1 cellular context compared by ENCODE assay signal in genomic region chr19:18662972-18663732, GRCh38.
TF ChIP-seq lines count a peak whose summit lies in the region.

No MANE protein-coding gene starts in this region.

TF ChIP-seq in GM12891, 5 proteins besides CTCF, POLR2A, EP300 and RAD21:
- no peak for TF ChIP-seq POU2F2 (IDR thresholded peaks at IDR 0.05; ENCODE audit: low read depth, low read length)
- no peak for TF ChIP-seq TAF1 (IDR thresholded peaks at IDR 0.05; ENCODE audit: low read depth, low read length)
- no peak for TF ChIP-seq SPI1 (IDR thresholded peaks at IDR 0.05; ENCODE audit: low read depth, low read length)
- no peak for TF ChIP-seq POLR2AphosphoS5 (IDR thresholded peaks at IDR 0.05; ENCODE audit: low read depth, low read length)
- no peak for TF ChIP-seq PAX5 (IDR thresholded peaks at IDR 0.05; ENCODE audit: insufficient read depth, low read length, severe bottlenecking)
